ENCODE assay signal across 8 cellular contexts in genomic region chr9:127451681-127452480, GRCh38.
DNase-seq lines count a peak whose midpoint lies in the region; ATAC-seq and TF ChIP-seq lines count a peak whose summit lies in the region.

No MANE protein-coding gene starts in this region.

- H3K4me1 Mint-ChIP-seq in activated T-cell treated with anti-CD3 and anti-CD28 coated beads, Interleukin-2, amount 50 U/mL, for 24 hours (ENCODE audit: low read depth), result peaks cover 31% of the 10 kb centered on the region

- no peaks in the 10 kb centered on the region for H3K9me3 Mint-ChIP-seq in activated T-cell treated with anti-CD3 and anti-CD28 coated beads, Interleukin-2, amount 50 U/mL, for 24 hours

- peak overlapping the region; percentile 98 for H3K4me3 Mint-ChIP-seq in activated T-cell treated with anti-CD3 and anti-CD28 coated beads, Interleukin-2, amount 50 U/mL, for 24 hours

- peaks cover 22 to 30% of the 10 kb centered on the region in 2 donors for H3K4me1 ChIP-seq in mucosa of rectum (ENCODE audit: control insufficient read depth in 2 of 2, insufficient read depth in 2 of 2, low read length in 2 of 2)

- peak overlapping the region; percentile 87 to 96 for H3K9ac ChIP-seq in mucosa of rectum (ENCODE audit: low read depth in 1 of 2, low read length in 2 of 2)

- H3K27me3 ChIP-seq in mucosa of rectum (ENCODE audit: control insufficient read depth in 2 of 2, insufficient read depth in 2 of 2, low read length in 2 of 2), result no peaks in the 10 kb centered on the region

- no peak for TF ChIP-seq POLR2A in erythroblast (IDR thresholded peaks at IDR 0.05; ENCODE audit: low read length)

- peak; percentile 14 for ATAC-seq in HG03039 (IDR thresholded peaks at IDR 0.05; ENCODE audit: unreplicated experiment)

- no peaks in the 10 kb centered on the region for H3K9me3 ChIP-seq in mucosa of rectum (ENCODE audit: control insufficient read depth in 2 of 2, low read length in 2 of 2)

- H3K36me3 ChIP-seq in mucosa of rectum (ENCODE audit: control insufficient read depth in 2 of 2, insufficient read depth in 2 of 2, low read length in 2 of 2), result peaks cover 33 to 37% of the 10 kb centered on the region in 2 donors

- H3K36me3 Mint-ChIP-seq in activated T-cell treated with anti-CD3 and anti-CD28 coated beads, Interleukin-2, amount 50 U/mL, for 24 hours (ENCODE audit: low read depth), result peaks cover 83% of the 10 kb centered on the region

- no peaks in the 10 kb centered on the region for H3K27me3 Mint-ChIP-seq in activated T-cell treated with anti-CD3 and anti-CD28 coated beads, Interleukin-2, amount 50 U/mL, for 24 hours

- H3K27ac ChIP-seq in mucosa of rectum (ENCODE audit: low read depth in 2 of 2, low read length in 2 of 2) (peak overlapping the region; percentile 92 to 94), substantia nigra (ENCODE audit: low read depth, low read length, poor library complexity, severe bottlenecking) (peak overlapping the region; percentile 86)

- peak overlapping the region; percentile 99 for H3K27ac Mint-ChIP-seq in activated T-cell treated with anti-CD3 and anti-CD28 coated beads, Interleukin-2, amount 50 U/mL, for 24 hours

- H3K4me3 ChIP-seq in mucosa of rectum (ENCODE audit: low read length in 2 of 2), result peak overlapping the region; percentile 94 to 96

- DNase-seq in NCI-H82 (lab: John Stamatoyannopoulos, UW) (peak; percentile 63), NCI-H82 treated with DMSO at 0.1 percent for 48 hours (lab: John Stamatoyannopoulos, UW; ENCODE audit: unreplicated experiment) (no peak), NOMO-1 treated with DMSO at 0.1 percent for 48 hours (lab: John Stamatoyannopoulos, UW; ENCODE audit: unreplicated experiment) (peak; percentile 45), erythroblast (lab: John Stamatoyannopoulos, UW) (peak; percentile 66 to 75), substantia nigra (lab: John Stamatoyannopoulos, UW) (peak in 23 of 49 donors; percentile 14 to 63 (median 45))
- peak; percentile 69 for DNase-seq in activated T-cell treated with anti-CD3 and anti-CD28 coated beads, Interleukin-2, amount 50 U/mL, for 24 hours
